Comparison of ENCODE assay signal across 8 cellular contexts in genomic region chr12:6927379-6927991, GRCh38. TPM values are rescaled to one million over a fixed set of nuclear protein-coding genes. Genes with fewer than 3 reads are reported as not detected.
DNase-seq lines count a peak whose midpoint lies in the region; ATAC-seq, FAIRE-seq and TF ChIP-seq lines count a peak whose summit lies in the region.

ATN1 (plus strand) TSS chr12:6927959; CDS start chr12:6934002, 6,043 bp downstream.

- H3K4me1 ChIP-seq in endothelial cell of umbilical vein (ENCODE audit: control insufficient read depth, extremely low read depth, insufficient read depth, low read length) (peaks cover 48% of the 10 kb centered on the region), stomach smooth muscle (ENCODE audit: control insufficient read depth, insufficient read depth, low read length) (peaks cover 65% of the 10 kb centered on the region)

- H3K9me1 ChIP-seq in endothelial cell of umbilical vein (replicated peaks; ENCODE audit: control insufficient read depth, extremely low read depth, insufficient read depth, low read length): no peaks in the 10 kb centered on the region

- H4K20me1 ChIP-seq in endothelial cell of umbilical vein (replicated peaks; ENCODE audit: control insufficient read depth, extremely low read depth, insufficient read depth, low read length): peaks cover 8% of the 10 kb centered on the region

- intact Hi-C loops in activated CD4-positive, alpha-beta T cell treated with anti-CD3 and anti-CD28 coated beads, Interleukin-2, amount 10 ng/mL, durations not matched to agents 24 days and 14 days (cut with micrococcal nuclease): no loop called here
- intact Hi-C loops in endothelial cell of umbilical vein (cut with micrococcal nuclease): no loop called here

- POLR2A ChIA-PET in endothelial cell of umbilical vein (lab: Charles Lee): interaction anchor here (0.6 to 2.3 kb wide), 2 partner anchors 10 to 17 kb away, joined by 3 to 16 read pairs; partner anchors contain the start of genes C12orf57 and RNU7-1

- H3K27me3 Mint-ChIP-seq in activated CD4-positive, alpha-beta T cell treated with anti-CD3 and anti-CD28 coated beads, Interleukin-2, amount 10 ng/mL, durations not matched to agents 24 days and 14 days: no peaks in the 10 kb centered on the region
- no peaks in the 10 kb centered on the region for H3K27me3 Mint-ChIP-seq in memory B cell

- H3K4me3 ChIP-seq in endothelial cell of umbilical vein (replicated peaks in 1 of 3; ENCODE audit: insufficient read depth in 1 of 3, low read depth in 1 of 3, low read length in 3 of 3): peak within 1 kb of the TSS; percentile 88 to 92 (median 90)
- peak within 1 kb of the TSS; percentile 93 to 98 for H3K4me3 ChIP-seq in stomach smooth muscle (ENCODE audit: low read length in 2 of 2)

- ATAC-seq in memory B cell (ENCODE audit: low read depth) (peak; percentile 26), HG03439 (IDR thresholded peaks at IDR 0.05; ENCODE audit: unreplicated experiment) (no peak)

- no peaks in the 10 kb centered on the region for H3K9me3 Mint-ChIP-seq in activated CD4-positive, alpha-beta T cell treated with anti-CD3 and anti-CD28 coated beads, Interleukin-2, amount 10 ng/mL, durations not matched to agents 24 days and 14 days
- no peaks in the 10 kb centered on the region for H3K9me3 Mint-ChIP-seq in memory B cell

- peaks cover 56% of the 10 kb centered on the region for H3K4me1 Mint-ChIP-seq in activated CD4-positive, alpha-beta T cell treated with anti-CD3 and anti-CD28 coated beads, Interleukin-2, amount 10 ng/mL, durations not matched to agents 24 days and 14 days
- H3K4me1 Mint-ChIP-seq in memory B cell: peaks cover 56% of the 10 kb centered on the region

- CTCF ChIA-PET in endothelial cell of umbilical vein (lab: Charles Lee): interaction anchor here (1.3 to 4.3 kb wide), 8 partner anchors 10 to 58 kb away, joined by 3 to 94 read pairs (median 5); partner anchors contain the start of genes C12orf57, RNU7-1 and SPSB2

- DNase-seq in NCI-H510A treated with DMSO at 0.1 percent for 48 hours (lab: John Stamatoyannopoulos, UW) (peak; percentile 24), NCI-H510A (lab: John Stamatoyannopoulos, UW) (no peak), NCI-H1417 treated with DMSO at 0.1 percent for 48 hours (lab: John Stamatoyannopoulos, UW) (peak; percentile 46), endothelial cell of umbilical vein (ENCODE audit: low read depth, low spot score) (peak; percentile 83), memory B cell (ENCODE audit: low spot score in 2 of 2) (peak; percentile 35 to 53)
- DNase-seq in activated CD4-positive, alpha-beta T cell treated with anti-CD3 and anti-CD28 coated beads, Interleukin-2, amount 10 ng/mL, durations not matched to agents 24 days and 14 days: peak; percentile 87

- H3K9ac ChIP-seq in endothelial cell of umbilical vein (replicated peaks; ENCODE audit: extremely low read depth, insufficient read depth, low read length) (peak within 1 kb of the TSS; percentile 75), stomach smooth muscle (ENCODE audit: low read length in 2 of 2) (peak within 1 kb of the TSS; percentile 96 to 98)

- dilution Hi-C loops in endothelial cell of umbilical vein (cut with MboI; ENCODE audit: extremely low pct_ligation_motif_present, low sequenced_read_pairs): no loop called here

- H3K27ac ChIP-seq in endothelial cell of umbilical vein (ENCODE audit: insufficient read depth, low read depth, low read length): peak within 1 kb of the TSS; percentile 72
- peak within 1 kb of the TSS; percentile 99 for H3K27ac ChIP-seq in stomach smooth muscle (ENCODE audit: low read length)

- no peak for TF ChIP-seq CTCF in endothelial cell of umbilical vein (IDR thresholded peaks at IDR 0.05; ENCODE audit: extremely low read depth in 1 of 2, insufficient read depth in 1 of 2, low read depth in 1 of 2, low read length in 2 of 2)

- H3K36me3 ChIP-seq in endothelial cell of umbilical vein (ENCODE audit: control insufficient read depth in 2 of 2, extremely low read depth in 1 of 2, insufficient read depth in 2 of 2, low read length in 2 of 2) (peaks cover 0 to 2% of the 10 kb centered on the region in 2 experiments), stomach smooth muscle (ENCODE audit: control insufficient read depth in 2 of 2, insufficient read depth in 2 of 2, low read length in 2 of 2) (peaks cover 0 to 9% of the 10 kb centered on the region in 2 donors)

- peak within 1 kb of the TSS; percentile 97 for H3K4me3 Mint-ChIP-seq in activated CD4-positive, alpha-beta T cell treated with anti-CD3 and anti-CD28 coated beads, Interleukin-2, amount 10 ng/mL, durations not matched to agents 24 days and 14 days
- peak within 1 kb of the TSS; percentile 89 for H3K4me3 Mint-ChIP-seq in memory B cell

- H3K27ac Mint-ChIP-seq in activated CD4-positive, alpha-beta T cell treated with anti-CD3 and anti-CD28 coated beads, Interleukin-2, amount 10 ng/mL, durations not matched to agents 24 days and 14 days: peak within 1 kb of the TSS; percentile 97
- peak within 1 kb of the TSS; percentile 89 for H3K27ac Mint-ChIP-seq in memory B cell

- no peaks in the 10 kb centered on the region for H3K9me3 ChIP-seq in endothelial cell of umbilical vein (replicated peaks; ENCODE audit: control insufficient read depth, insufficient read depth, low read length)
- H3K9me3 ChIP-seq in stomach smooth muscle (ENCODE audit: control insufficient read depth in 2 of 2, low read length in 2 of 2): no peaks in the 10 kb centered on the region

- H3K27me3 ChIP-seq in endothelial cell of umbilical vein (ENCODE audit: control insufficient read depth in 2 of 2, insufficient read depth in 2 of 2, low read length in 2 of 2) (no peaks in the 10 kb centered on the region), stomach smooth muscle (ENCODE audit: control insufficient read depth in 1 of 2, insufficient read depth in 2 of 2, low read length in 2 of 2) (no peaks in the 10 kb centered on the region)

- peak; percentile 63 for FAIRE-seq in endothelial cell of umbilical vein (lab: Jason Lieb, UNC)

- H2AFZ ChIP-seq in endothelial cell of umbilical vein (ENCODE audit: low read depth, low read length): peak within 1 kb of the TSS; percentile 65

- H3K79me2 ChIP-seq in endothelial cell of umbilical vein (ENCODE audit: control insufficient read depth, insufficient read depth, low read length): peaks cover 53% of the 10 kb centered on the region

- TF ChIP-seq POLR2A in endothelial cell of umbilical vein (IDR thresholded peaks at IDR 0.05; ENCODE audit: low read depth, low read length): peak; percentile 55

- peaks cover 28% of the 10 kb centered on the region for H3K36me3 Mint-ChIP-seq in activated CD4-positive, alpha-beta T cell treated with anti-CD3 and anti-CD28 coated beads, Interleukin-2, amount 10 ng/mL, durations not matched to agents 24 days and 14 days (ENCODE audit: low read depth)
- H3K36me3 Mint-ChIP-seq in memory B cell: no peaks in the 10 kb centered on the region

- no TSS peak for BruUV-seq in endothelial cell of umbilical vein (replicated peaks; lab: Mats Ljungman, UMichigan)

- H3K4me2 ChIP-seq in endothelial cell of umbilical vein (ENCODE audit: insufficient read depth, low read length): peak within 1 kb of the TSS; percentile 87

TF ChIP-seq in endothelial cell of umbilical vein, 7 proteins besides CTCF, POLR2A, EP300 and RAD21:
- TF ChIP-seq MAX (IDR thresholded peaks at IDR 0.05; ENCODE audit: insufficient read depth, insufficient read length) (no peak), MYC (IDR thresholded peaks at IDR 0.05; ENCODE audit: low read depth, low read length) (peak; percentile 36), POLR2AphosphoS5 (IDR thresholded peaks at IDR 0.05; ENCODE audit: insufficient read depth, low read depth, low read length) (peak; percentile 61)

RNA-seq across cellular contexts. Expression of gene ATN1, which starts in this region (rescaled TPM):
- total RNA-seq in activated CD4-positive, alpha-beta T cell treated with anti-CD3 and anti-CD28 coated beads, Interleukin-2, amount 10 ng/mL, durations not matched to agents 24 days and 14 days: 61.6 and 66.8 TPM in 2 replicates
- 117 and 122 TPM in 2 replicates for total RNA-seq in endothelial cell of umbilical vein
- 46.4 and 47.1 TPM in 2 replicates for polyA plus RNA-seq in endothelial cell of umbilical vein
- polyA plus RNA-seq in endothelial cell of umbilical vein (2011; cell fraction: cytosol; rRNA removed): 31.7 and 35.8 TPM in 2 replicates
- 134 and 156 TPM in 2 replicates for polyA plus RNA-seq in endothelial cell of umbilical vein (2011; cell fraction: nucleus; rRNA removed)
- polyA plus RNA-seq in endothelial cell of umbilical vein (2012): 74.8 and 89.8 TPM in 2 replicates
- polyA minus RNA-seq in endothelial cell of umbilical vein: 24.5 and 37.5 TPM in 2 replicates
- 29.7 TPM for polyA minus RNA-seq in endothelial cell of umbilical vein (2011; cell fraction: cytosol; rRNA and poly(A)+ RNA removed)
- 38.0 and 73.8 TPM in 2 replicates for polyA minus RNA-seq in endothelial cell of umbilical vein (2011; cell fraction: nucleus; rRNA and poly(A)+ RNA removed)
